21 cellular contexts compared by ENCODE assay signal in genomic region chr1:29779146-29779545, GRCh38.
"Had no signal": no experiment of that assay in that cellular context is flagged by ENCODE, and none has a peak within 500 bp of the region (broad histone marks: within the 10 kb centered on the region; RNA-seq: fewer than 3 reads in every experiment).

No MANE protein-coding gene starts in this region.

- H3K36me3 ChIP-seq: ascending aorta, esophagus squamous epithelium, WERI-Rb-1 had no signal

- DNase-seq: activated B cell treated with CpG ODN at 0.5 μM for 24 hours; activated CD4-positive, alpha-beta T cell treated with anti-CD3 and anti-CD28 coated beads for 48 hours; activated CD4-positive, alpha-beta T cell treated with anti-CD3 and anti-CD28 coated beads, Interleukin-2, amount 50 U/mL, for 1 hour; activated CD4-positive, alpha-beta T cell treated with anti-CD3 and anti-CD28 coated beads, Interleukin-2, amount 50 U/mL, for 48 hours; activated CD8-positive, alpha-beta memory T cell treated with anti-CD3 and anti-CD28 coated beads, Interleukin-2, amount 50 U/mL, for 4 hours; activated CD8-positive, alpha-beta T cell treated with anti-CD3 and anti-CD28 coated beads for 36 hours; activated gamma-delta T cell; activated naive CD4-positive, alpha-beta T cell; activated naive CD4-positive, alpha-beta T cell treated with anti-CD3 and anti-CD28 coated beads, Interleukin-2, amount 10 ng/mL, durations not matched to agents 7 days and 5 days; activated naive CD8-positive, alpha-beta T cell treated with anti-CD3 and anti-CD28 coated beads, Interleukin-2, amount 10 ng/mL, durations not matched to agents 7 days and 5 days; activated T-cell treated with anti-CD3 and anti-CD28 coated beads for 4 hours; activated T-cell treated with anti-CD3 and anti-CD28 coated beads, Interleukin-2, amount 50 U/mL, for 24 hours; activated T-cell treated with anti-CD3 and anti-CD28 coated beads, Interleukin-2, amount 50 U/mL, for 72 hours; caudate nucleus; effector CD8-positive, alpha-beta T cell; esophagus squamous epithelium; T-helper 17 cell; T1000; WERI-Rb-1 had no signal

- H3K4me3 ChIP-seq: ascending aorta, esophagus squamous epithelium had no signal

- H3K4me1 ChIP-seq: ascending aorta, esophagus squamous epithelium had no signal

- H3K27ac ChIP-seq: ascending aorta, epithelial cell of prostate, esophagus squamous epithelium, WERI-Rb-1 had no signal

- H3K27me3 ChIP-seq: ascending aorta had no signal
